In genomic region chr9:133955821-133956411, GRCh38 we compare ENCODE assay signal across 7 cellular contexts. TPM values are rescaled to one million over a fixed set of nuclear protein-coding genes. Genes with fewer than 3 reads are reported as not detected.
DNase-seq lines count a peak whose midpoint lies in the region; ATAC-seq and TF ChIP-seq lines count a peak whose summit lies in the region.

No MANE protein-coding gene starts in this region.

- H3K36me3 ChIP-seq in ectodermal cell (ENCODE audit: control insufficient read depth, insufficient read depth, low read length), result no peaks in the 10 kb centered on the region

- WGBS in ectodermal cell, 2 experiments, result 9% methylated on average over 15 of the region's 15 CpGs

- H3K27me3 ChIP-seq in ectodermal cell (ENCODE audit: control insufficient read depth, insufficient read depth, low read length, poor library complexity, severe bottlenecking), result no peaks in the 10 kb centered on the region

- H3K27ac ChIP-seq in ectodermal cell (ENCODE audit: insufficient read depth, low read depth, low read length, poor library complexity, severe bottlenecking), result peak overlapping the region; percentile 74

- no peak for TF ChIP-seq CTCF in nephron progenitor cell (IDR thresholded peaks at IDR 0.05)

- CTCF ChIA-PET in T-cell (lab: Charles Lee), result interaction anchor here (0.6 to 0.8 kb wide), 2 partner anchors 122 to 178 kb away, joined by 3 to 5 read pairs; no protein-coding TSS in a partner anchor

- H3K4me3 Mint-ChIP-seq in T-cell (peak overlapping the region; percentile 55 to 76 (median 62)), nephron progenitor cell (peak overlapping the region; percentile 70)

- H3K4me1 ChIP-seq in ectodermal cell (ENCODE audit: control insufficient read depth, insufficient read depth, low read length), result peaks cover 29% of the 10 kb centered on the region

- peak; percentile 65 to 81 (median 72) for ATAC-seq in T-cell (replicated peaks in 1 of 4)
- ATAC-seq in GM21360 (IDR thresholded peaks at IDR 0.05; ENCODE audit: unreplicated experiment), result no peak

- POLR2A ChIA-PET in T-cell (lab: Charles Lee), result no interaction called here

- H3K27ac Mint-ChIP-seq in T-cell (peak overlapping the region; percentile 86), nephron progenitor cell (peak overlapping the region; percentile 96)

- H3K27me3 Mint-ChIP-seq in T-cell, result no peaks in the 10 kb centered on the region
- H3K27me3 Mint-ChIP-seq in nephron progenitor cell (ENCODE audit: low read depth, poor library complexity), result peaks cover 3% of the 10 kb centered on the region

- DNase-seq in T-cell (peak in 24 of 34 experiments; percentile 4 to 45 (median 18)), nephron progenitor cell (peak; percentile 60), NCI-H774 (lab: John Stamatoyannopoulos, UW) (no peak), LoVo (ENCODE audit: low spot score) (no peak)

- H3K36me3 Mint-ChIP-seq in T-cell, result no peaks in the 10 kb centered on the region
- H3K36me3 Mint-ChIP-seq in nephron progenitor cell (ENCODE audit: low read depth), result no peaks in the 10 kb centered on the region

- H3K4me3 ChIP-seq in ectodermal cell (ENCODE audit: insufficient read depth, low read depth, low read length), result no peak overlapping the region

- TF ChIP-seq POLR2A in GM19099 (IDR thresholded peaks at IDR 0.05; ENCODE audit: extremely low read depth, insufficient read length, low read depth), result peak; percentile 78

- no peaks in the 10 kb centered on the region for H3K9me3 Mint-ChIP-seq in T-cell
- no peaks in the 10 kb centered on the region for H3K9me3 Mint-ChIP-seq in nephron progenitor cell

- H3K4me1 Mint-ChIP-seq in T-cell (peaks cover 17 to 34% (median 21%) of the 10 kb centered on the region in 3 donors), nephron progenitor cell (peaks cover 68% of the 10 kb centered on the region)

- H3K9me3 ChIP-seq in ectodermal cell (ENCODE audit: control insufficient read depth, low read length), result no peaks in the 10 kb centered on the region

RNA-seq across cellular contexts. Expression of gene VAV2, which starts 36.2 kb away (rescaled TPM):
- 1 to 10 TPM; 1.2 to 7.5 (median 4.9) TPM for total RNA-seq in T-cell
- polyA plus RNA-seq in ectodermal cell (2013, experiment 1 of 4), result 31.2 TPM
- 33.5 TPM for polyA plus RNA-seq in ectodermal cell (2013, experiment 2 of 4)
- 22.5 TPM for polyA plus RNA-seq in ectodermal cell (2013, experiment 3 of 4)
- polyA plus RNA-seq in ectodermal cell (2013, experiment 4 of 4), result 26.0 TPM

Comparison
In these comparisons a context has a peak if more than half of its experiments do, and no peak if none do; other contexts are left out.
1. DNase-seq: peak in T-cell (24 of 34) and nephron progenitor cell (single experiment); none in NCI-H774 (single experiment) and LoVo (single experiment).